24 cellular contexts compared by ENCODE assay signal in the genomic region with DNA sequence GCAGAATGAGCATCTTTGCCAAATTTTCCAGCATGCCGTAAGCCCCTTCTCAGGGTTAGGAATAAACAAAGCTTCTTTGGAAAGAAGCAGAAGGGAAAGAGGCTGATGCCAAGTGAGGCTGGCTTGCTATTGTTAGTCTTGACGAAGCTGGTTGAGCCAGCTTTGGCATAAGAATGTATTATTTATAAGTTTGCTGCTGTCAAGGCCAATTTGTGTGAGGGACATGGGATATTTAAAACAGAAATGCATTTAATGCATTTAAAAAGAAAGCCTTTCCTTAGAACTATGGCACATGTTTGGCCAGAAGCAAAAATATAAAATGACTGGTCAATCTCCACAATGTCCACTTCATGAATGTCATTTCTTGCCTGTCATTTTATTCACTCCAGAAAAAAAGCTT. TPM values are rescaled to one million over a fixed set of nuclear protein-coding genes. Genes with fewer than 3 reads are reported as not detected.
DNase-seq lines count a peak whose midpoint lies in the region; ATAC-seq and TF ChIP-seq lines count a peak whose summit lies in the region.
"Had no signal": no experiment of that assay in that cellular context is flagged by ENCODE, and none has a peak within 500 bp of the region (broad histone marks: within the 10 kb centered on the region; RNA-seq: fewer than 3 reads in every experiment).

No MANE protein-coding gene starts in this region.

- TF ChIP-seq CTCF in right atrium auricular region (IDR thresholded peaks at IDR 0.05): no peak
- no peak for TF ChIP-seq CTCF in gastrocnemius medialis (IDR thresholded peaks at IDR 0.05 in 4 of 5, conservative IDR thresholded peaks at IDR 0.05 in 1 of 5)

- in situ Hi-C loops in gastrocnemius medialis (cut with MboI; ENCODE audit: low sequenced_read_pairs in 4 of 4): loop anchor here in 1 of 4 donors (5.0 kb wide), 1 partner anchor 52 kb away; the partner anchor contains the start of gene TTN

- ATAC-seq in gastrocnemius medialis (peak; percentile 34 to 44), GM21528 (IDR thresholded peaks at IDR 0.05; ENCODE audit: low FRiP score, unreplicated experiment) (no peak), GM21529 (IDR thresholded peaks at IDR 0.05; ENCODE audit: unreplicated experiment) (no peak)
- ATAC-seq: HCT116; stimulated activated effector memory CD8-positive, alpha-beta T cell treated with anti-CD3 and anti-CD28 coated beads, Interleukin-12 subunit alpha, Interleukin-12 subunit beta, amount 100 ng/mL, for 72 hours; upper lobe of right lung had no signal

- no peaks in the 10 kb centered on the region for H3K27me3 Mint-ChIP-seq in CD8-positive, alpha-beta memory T cell

- DNase-seq in NCI-H446 treated with DMSO at 0.1 percent for 48 hours (lab: John Stamatoyannopoulos, UW): peak; percentile 86
- peak; percentile 55 for DNase-seq in fibroblast of peridontal ligament (ENCODE audit: extremely low read depth)
- DNase-seq in right atrium auricular region (ENCODE audit: low spot score): no peak
- peak; percentile 37 to 49 for DNase-seq in gastrocnemius medialis
- no peak for DNase-seq in NCI-H82 (lab: John Stamatoyannopoulos, UW)
- no peak for DNase-seq in CD8-positive, alpha-beta memory T cell
- DNase-seq: activated CD4-positive, alpha-beta T cell treated with anti-CD3 and anti-CD28 coated beads, Interleukin-2, amount 50 U/mL, for 4 hours; activated naive CD4-positive, alpha-beta T cell treated with Interleukin-2 at 50 U/mL for 16 hours; BE2C; foreskin melanocyte; NCI-H1436; NCI-H510A treated with DMSO at 0.1 percent for 48 hours; retina; SHP77 treated with DMSO at 0.1 percent for 48 hours; stimulated activated CD4-positive, alpha-beta T cell treated with anti-CD3 and anti-CD28 coated beads, Interleukin-4, amount 100 ng/mL, for 1 hour; upper lobe of right lung had no signal

- POLR2A ChIA-PET in CD8-positive, alpha-beta memory T cell (lab: Charles Lee): no interaction called here

- H3K4me1 ChIP-seq in right atrium auricular region: peaks cover 0 to 46% of the 10 kb centered on the region in 2 donors
- peaks cover 60 to 82% of the 10 kb centered on the region in 2 donors for H3K4me1 ChIP-seq in gastrocnemius medialis
- no peaks in the 10 kb centered on the region for H3K4me1 ChIP-seq in CD8-positive, alpha-beta memory T cell (ENCODE audit: insufficient read depth, low read length)
- H3K4me1 ChIP-seq: BE2C, breast epithelium had no signal

- no peaks in the 10 kb centered on the region for H3K36me3 ChIP-seq in right atrium auricular region
- no peaks in the 10 kb centered on the region for H3K36me3 ChIP-seq in gastrocnemius medialis
- no peaks in the 10 kb centered on the region for H3K36me3 ChIP-seq in CD8-positive, alpha-beta memory T cell (ENCODE audit: insufficient read depth, low read length)
- H3K36me3 ChIP-seq: adrenal gland, BE2C, breast epithelium, upper lobe of right lung had no signal

- H3K4me3 ChIP-seq in right atrium auricular region (no peak overlapping the region), gastrocnemius medialis (peak overlapping the region in 3 of 4 donors; percentile 6 to 33 (median 12))
- no peak overlapping the region for H3K4me3 ChIP-seq in CD8-positive, alpha-beta memory T cell (ENCODE audit: low read length)
- H3K4me3 ChIP-seq: adrenal gland, breast epithelium, upper lobe of right lung had no signal

- H3K4me1 Mint-ChIP-seq in CD8-positive, alpha-beta memory T cell: no peaks in the 10 kb centered on the region
- H3K4me1 Mint-ChIP-seq: stimulated activated effector memory CD8-positive, alpha-beta T cell treated with anti-CD3 and anti-CD28 coated beads, Interleukin-12 subunit alpha, Interleukin-12 subunit beta, amount 100 ng/mL, for 72 hours had no signal

- H3K9me3 ChIP-seq in right atrium auricular region: no peaks in the 10 kb centered on the region
- no peaks in the 10 kb centered on the region for H3K9me3 ChIP-seq in gastrocnemius medialis
- no peaks in the 10 kb centered on the region for H3K9me3 ChIP-seq in CD8-positive, alpha-beta memory T cell (ENCODE audit: low read length)
- H3K9me3 ChIP-seq: adrenal gland, BE2C, breast epithelium, upper lobe of right lung had no signal

- H3K4me3 Mint-ChIP-seq in CD8-positive, alpha-beta memory T cell: no peak overlapping the region
- H3K4me3 Mint-ChIP-seq: stimulated activated effector memory CD8-positive, alpha-beta T cell treated with anti-CD3 and anti-CD28 coated beads, Interleukin-12 subunit alpha, Interleukin-12 subunit beta, amount 100 ng/mL, for 72 hours had no signal

- peaks cover 0 to 4% (median 2%) of the 10 kb centered on the region in 3 donors for H3K36me3 Mint-ChIP-seq in CD8-positive, alpha-beta memory T cell
- H3K36me3 Mint-ChIP-seq: stimulated activated effector memory CD8-positive, alpha-beta T cell treated with anti-CD3 and anti-CD28 coated beads, Interleukin-12 subunit alpha, Interleukin-12 subunit beta, amount 100 ng/mL, for 72 hours had no signal

- intact Hi-C loops in gastrocnemius medialis (cut with DNase I; ENCODE audit: low total_unique reads): loop anchor here (1.0 kb wide), 1 partner anchor 53 kb away; no protein-coding TSS in a partner anchor

- no peaks in the 10 kb centered on the region for H3K9me3 Mint-ChIP-seq in CD8-positive, alpha-beta memory T cell
- H3K9me3 Mint-ChIP-seq: nephron; stimulated activated effector memory CD8-positive, alpha-beta T cell treated with anti-CD3 and anti-CD28 coated beads, Interleukin-12 subunit alpha, Interleukin-12 subunit beta, amount 100 ng/mL, for 72 hours had no signal

- no peak overlapping the region for H3K27ac Mint-ChIP-seq in CD8-positive, alpha-beta memory T cell
- H3K27ac Mint-ChIP-seq: stimulated activated effector memory CD8-positive, alpha-beta T cell treated with anti-CD3 and anti-CD28 coated beads, Interleukin-12 subunit alpha, Interleukin-12 subunit beta, amount 100 ng/mL, for 72 hours had no signal

- H3K27ac ChIP-seq in right atrium auricular region (peak overlapping the region; percentile 90 to 94), gastrocnemius medialis (peak overlapping the region; percentile 96 to 99 (median 98))
- no peak overlapping the region for H3K27ac ChIP-seq in CD8-positive, alpha-beta memory T cell (ENCODE audit: low read depth, low read length)
- H3K27ac ChIP-seq: adrenal gland, breast epithelium, KMS-11, upper lobe of right lung had no signal

- CTCF ChIA-PET in CD8-positive, alpha-beta memory T cell (lab: Charles Lee): no interaction called here

- H3K27me3 ChIP-seq in right atrium auricular region: no peaks in the 10 kb centered on the region
- H3K27me3 ChIP-seq in gastrocnemius medialis: no peaks in the 10 kb centered on the region
- H3K27me3 ChIP-seq in CD8-positive, alpha-beta memory T cell (ENCODE audit: insufficient read depth, low read length, poor library complexity, severe bottlenecking): no peaks in the 10 kb centered on the region
- H3K27me3 ChIP-seq: adrenal gland, BE2C, breast epithelium, upper lobe of right lung had no signal

- no peak for TF ChIP-seq POLR2A in gastrocnemius medialis (IDR thresholded peaks at IDR 0.05)

RNA-seq across cellular contexts. Expression of gene TTN, which starts 52.5 kb away (rescaled TPM):
- total RNA-seq in right atrium auricular region (1,000 to 10,000 TPM; 1,330 to 3,257 TPM), gastrocnemius medialis (1,000 to 10,000 TPM; 4,552 to 9,701 (median 7,268) TPM)
- under 1 TPM; 0.80 to 0.83 TPM for total RNA-seq in CD8-positive, alpha-beta memory T cell
- polyA plus RNA-seq in CD8-positive, alpha-beta memory T cell: 2.0 TPM

Comparison
In these comparisons a context has a peak if more than half of its experiments do, and no peak if none do; other contexts are left out.
1. DNase-seq: peak in NCI-H446 treated with DMSO at 0.1 percent for 48 hours (single experiment), fibroblast of peridontal ligament (single experiment) and gastrocnemius medialis (2 of 2); none in right atrium auricular region (single experiment), NCI-H82 (single experiment) and CD8-positive, alpha-beta memory T cell (0 of 5).
2. H3K4me3 ChIP-seq: peak in gastrocnemius medialis (3 of 4); none in right atrium auricular region (0 of 2) and CD8-positive, alpha-beta memory T cell (single experiment).
3. ATAC-seq: peak in gastrocnemius medialis (2 of 2); none in GM21528 (single experiment) and GM21529 (single experiment).
4. RNA of gene TTN, which starts 52.5 kb away (total RNA-seq): 4,552 to 9,701 TPM in gastrocnemius medialis and 1,330 to 3,257 TPM in right atrium auricular region; 0.80 to 0.83 TPM in CD8-positive, alpha-beta memory T cell; every median in the first group is over 100 times any median in the second.